10 cellular contexts compared by ENCODE assay signal in genomic region chr7:46291601-46292150, GRCh38.
DNase-seq lines count a peak whose midpoint lies in the region; ATAC-seq lines count a peak whose summit lies in the region.
"Had no signal": no experiment of that assay in that cellular context is flagged by ENCODE, and none has a peak within 500 bp of the region (broad histone marks: within the 10 kb centered on the region; RNA-seq: fewer than 3 reads in every experiment).

No MANE protein-coding gene starts in this region.

- DNase-seq in epidermal melanocyte (ENCODE audit: insufficient read length, low spot score) = peak; percentile 29
- no peak for DNase-seq in NCI-H2196 (lab: John Stamatoyannopoulos, UW; ENCODE audit: unreplicated experiment)
- DNase-seq in stimulated activated CD4-positive, alpha-beta T cell treated with anti-CD3 and anti-CD28 coated beads, Interleukin-1b, Interleukin-23, amount 100 ng/mL, for 48 hours = no peak
- DNase-seq: activated naive CD8-positive, alpha-beta T cell treated with anti-CD3 and anti-CD28 coated beads for 36 hours; stimulated activated naive CD8-positive, alpha-beta T cell treated with anti-CD3 and anti-CD28 coated beads, Interleukin-15, Interleukin-2, amounts not matched to agents 100 U/mL and 50 U/mL, for 24 hours had no signal

- peak overlapping the region in 14 of 21 experiments; percentile 19 to 78 (median 52) for H3K27ac ChIP-seq in skin epidermis

- no peak overlapping the region for H3K4me3 ChIP-seq in skin epidermis

- ATAC-seq in GM18861 (IDR thresholded peaks at IDR 0.05; ENCODE audit: unreplicated experiment) = peak; percentile 67
- ATAC-seq in HG03354 (IDR thresholded peaks at IDR 0.05; ENCODE audit: poor library complexity, severe bottlenecking, unreplicated experiment) = peak; percentile 64
- no peak for ATAC-seq in HG03457 (IDR thresholded peaks at IDR 0.05; ENCODE audit: unreplicated experiment)
- no peak for ATAC-seq in HG03097 (IDR thresholded peaks at IDR 0.05; ENCODE audit: low FRiP score, unreplicated experiment)
- ATAC-seq: stimulated activated naive CD8-positive, alpha-beta T cell treated with anti-CD3 and anti-CD28 coated beads, Interleukin-15, Interleukin-2, amounts not matched to agents 100 U/mL and 50 U/mL, for 24 hours had no signal

Comparison
In these comparisons a context has a peak if more than half of its experiments do, and no peak if none do; other contexts are left out.
1. ATAC-seq: peak in GM18861 (single experiment) and HG03354 (single experiment); none in HG03457 (single experiment) and HG03097 (single experiment).